In the genomic region with DNA sequence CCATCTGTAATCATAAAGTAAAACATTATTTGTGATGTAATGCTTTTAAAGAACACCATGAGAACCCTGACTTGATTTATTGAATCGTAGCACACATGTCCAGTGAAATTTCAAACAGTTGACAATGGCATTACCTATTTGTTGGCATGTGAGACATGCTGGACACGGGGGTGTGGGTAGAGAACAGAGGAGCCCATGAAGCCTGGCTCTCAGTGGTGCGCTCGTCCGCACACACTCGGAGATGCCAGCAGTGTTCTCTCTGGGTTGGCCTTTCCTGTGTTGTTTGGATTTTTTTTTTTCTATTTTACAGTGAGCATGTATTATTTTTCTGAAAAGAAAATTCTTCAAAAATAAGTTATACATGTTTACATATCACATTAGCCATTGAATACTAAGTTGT, we compare ENCODE assay signal across 12 cellular contexts.
A peak's percentile ranks its signal among the peaks of the same experiment; 100 is the strongest.
DNase-seq lines count a peak whose midpoint lies in the region; ATAC-seq and TF ChIP-seq lines count a peak whose summit lies in the region.
"Had no signal": no experiment of that assay in that cellular context is flagged by ENCODE, and none has a peak within 500 bp of the region (broad histone marks: within the 10 kb centered on the region; RNA-seq: fewer than 3 reads in every experiment).

No MANE protein-coding gene starts in this region.

- H3K4me1 Mint-ChIP-seq in T-helper 17 cell: peaks cover 76% of the 10 kb centered on the region
- H3K4me1 Mint-ChIP-seq in immature natural killer cell: peaks cover 92 to 98% of the 10 kb centered on the region in 2 donors
- no peaks in the 10 kb centered on the region for H3K4me1 Mint-ChIP-seq in Calu3 (ENCODE audit: low read depth, unreplicated experiment)

- H3K27me3 ChIP-seq in left ventricle myocardium inferior (ENCODE audit: low read depth): no peaks in the 10 kb centered on the region
- no peaks in the 10 kb centered on the region for H3K27me3 ChIP-seq in heart right ventricle
- H3K27me3 ChIP-seq in thyroid gland: no peaks in the 10 kb centered on the region
- H3K27me3 ChIP-seq: MG63 had no signal

- no peak for TF ChIP-seq CTCF in left ventricle myocardium inferior (IDR thresholded peaks at IDR 0.05; ENCODE audit: borderline replicate concordance)
- TF ChIP-seq CTCF in heart right ventricle (IDR thresholded peaks at IDR 0.05): no peak
- TF ChIP-seq CTCF in thyroid gland (IDR thresholded peaks at IDR 0.05): no peak
- TF ChIP-seq CTCF in Calu3 (IDR thresholded peaks at IDR 0.05; ENCODE audit: unreplicated experiment): no peak

- H3K9me3 Mint-ChIP-seq in immature natural killer cell: no peaks in the 10 kb centered on the region
- no peaks in the 10 kb centered on the region for H3K9me3 Mint-ChIP-seq in Calu3 (ENCODE audit: low read depth, unreplicated experiment)

- H3K9me3 ChIP-seq in left ventricle myocardium inferior (replicated peaks) (no peaks in the 10 kb centered on the region), heart right ventricle (no peaks in the 10 kb centered on the region), T-helper 17 cell (ENCODE audit: control insufficient read depth, low read length, poor library complexity, severe bottlenecking) (no peaks in the 10 kb centered on the region), thyroid gland (no peaks in the 10 kb centered on the region)
- H3K9me3 ChIP-seq: MG63 had no signal

- CTCF ChIA-PET in Calu3 (lab: Charles Lee): no interaction called here

- no peaks in the 10 kb centered on the region for H3K36me3 ChIP-seq in left ventricle myocardium inferior
- H3K36me3 ChIP-seq in heart right ventricle: peaks cover 0 to 7% (median 0%) of the 10 kb centered on the region in 9 donors
- H3K36me3 ChIP-seq in thyroid gland: no peaks in the 10 kb centered on the region
- H3K36me3 ChIP-seq: MG63 had no signal

- 71 to 72% methylated on average over 6 of the region's 6 CpGs for WGBS in heart right ventricle, 2 donors
- 29 to 47% methylated on average over 6 of the region's 6 CpGs for WGBS in thyroid gland, 2 donors

- intact Hi-C loops in left ventricle myocardium inferior (cut with micrococcal nuclease) (no loop called here), heart right ventricle (cut with DNase I) (loop anchor here in 3 of 10 donors (5.0 kb wide), 2 partner anchors 67 to 83 kb away; no protein-coding TSS in a partner anchor), thyroid gland (cut with DNase I) (loop anchor here (10.0 kb wide), 1 partner anchor 45 kb away; no protein-coding TSS in a partner anchor), Calu3 (cut with micrococcal nuclease; ENCODE audit: unreplicated experiment) (loop anchor here (5.0 kb wide), 1 partner anchor 67 kb away; no protein-coding TSS in a partner anchor)

- H3K27me3 Mint-ChIP-seq in T-helper 17 cell: no peaks in the 10 kb centered on the region
- H3K27me3 Mint-ChIP-seq in immature natural killer cell (ENCODE audit: low read depth in 3 of 3): peaks cover 5 to 39% (median 7%) of the 10 kb centered on the region in 3 donors
- H3K27me3 Mint-ChIP-seq in Calu3 (ENCODE audit: unreplicated experiment): no peaks in the 10 kb centered on the region

- TF ChIP-seq POLR2A in thyroid gland (IDR thresholded peaks at IDR 0.05): no peak

- no TSS peak for BruUV-seq in Calu3 (replicated peaks; lab: Mats Ljungman, UMichigan)

- H3K4me1 ChIP-seq in left ventricle myocardium inferior: peaks cover 98% of the 10 kb centered on the region
- peaks cover 19 to 80% (median 69%) of the 10 kb centered on the region in 9 donors for H3K4me1 ChIP-seq in heart right ventricle
- peaks cover 50 to 73% of the 10 kb centered on the region in 2 donors for H3K4me1 ChIP-seq in thyroid gland

- no peak for ATAC-seq in heart right ventricle
- ATAC-seq in T-helper 17 cell: no peak

- H3K27ac Mint-ChIP-seq in T-helper 17 cell (peak overlapping the region; percentile 98), immature natural killer cell (peak overlapping the region; percentile 74 to 97 (median 92)), Calu3 (ENCODE audit: unreplicated experiment) (no peak overlapping the region)

- H3K36me3 Mint-ChIP-seq in T-helper 17 cell (ENCODE audit: low read depth) (peaks cover 9% of the 10 kb centered on the region), immature natural killer cell (peaks cover 3 to 18% (median 11%) of the 10 kb centered on the region in 3 donors), Calu3 (ENCODE audit: insufficient read depth, unreplicated experiment) (peaks cover 5% of the 10 kb centered on the region)

- peak overlapping the region; percentile 18 for H3K27ac ChIP-seq in left ventricle myocardium inferior (replicated peaks)
- H3K27ac ChIP-seq in heart right ventricle: peak overlapping the region in 2 of 10 donors; percentile 3 to 31
- H3K27ac ChIP-seq in thyroid gland: peak overlapping the region; percentile 41 to 74 (median 68)

- H3K4me3 Mint-ChIP-seq in T-helper 17 cell: peak overlapping the region; percentile 83
- H3K4me3 Mint-ChIP-seq in immature natural killer cell: peak overlapping the region; percentile 3 to 56 (median 36)
- no peak overlapping the region for H3K4me3 Mint-ChIP-seq in Calu3 (ENCODE audit: low read depth, unreplicated experiment)

- no peak for DNase-seq in left ventricle myocardium inferior
- DNase-seq in heart right ventricle: no peak
- DNase-seq in T-helper 17 cell: no peak
- DNase-seq in immature natural killer cell: no peak
- peak; percentile 84 to 87 for DNase-seq in thyroid gland
- DNase-seq in SKM-1 treated with dmso at 0.1 percent for 144 hours (lab: John Stamatoyannopoulos, UW; ENCODE audit: unreplicated experiment): no peak
- DNase-seq in Calu3: no peak
- DNase-seq in GM19238 (ENCODE audit: insufficient read length, low spot score): no peak
- DNase-seq: activated CD4-positive, alpha-beta T cell treated with anti-CD3 and anti-CD28 coated beads for 4 hours; AML-193; MG63 had no signal

- H3K4me3 ChIP-seq in left ventricle myocardium inferior (no peak overlapping the region), heart right ventricle (no peak overlapping the region), thyroid gland (replicated peaks in 1 of 3) (no peak overlapping the region)
- H3K4me3 ChIP-seq: MG63, skin epidermis had no signal

Comparison
In these comparisons a context has a peak if more than half of its experiments do, and no peak if none do; other contexts are left out.
1. DNase-seq: peak in thyroid gland (2 of 2); none in left ventricle myocardium inferior (single experiment), heart right ventricle (0 of 2), T-helper 17 cell (0 of 3), immature natural killer cell (0 of 3), SKM-1 treated with dmso at 0.1 percent for 144 hours (single experiment), Calu3 (single experiment) and GM19238 (single experiment).